ENCODE assay signal across 25 cellular contexts in genomic region chr6:118882314-118882905, GRCh38. TPM values are rescaled to one million over a fixed set of nuclear protein-coding genes. Genes with fewer than 3 reads are reported as not detected.
A peak's percentile ranks its signal among the peaks of the same experiment; 100 is the strongest.
DNase-seq lines count a peak whose midpoint lies in the region; ATAC-seq, FAIRE-seq and TF ChIP-seq lines count a peak whose summit lies in the region.
"Had no signal": no experiment of that assay in that cellular context is flagged by ENCODE, and none has a peak within 500 bp of the region (broad histone marks: within the 10 kb centered on the region; RNA-seq: fewer than 3 reads in every experiment).

No MANE protein-coding gene starts in this region.

- H3K4ac ChIP-seq in H1 (replicated peaks; ENCODE audit: insufficient read length, low read depth, low read length), result no peak overlapping the region

- H3K4me2 ChIP-seq in OCI-LY1 (ENCODE audit: low read length), result peak overlapping the region; percentile 67
- peak overlapping the region in 1 of 2 experiments; percentile 20; a peak in 1 of 4 replicates for H3K4me2 ChIP-seq in H1 (ENCODE audit: insufficient read depth in 1 of 2, low read depth in 2 of 2, low read length in 2 of 2)

- FAIRE-seq in D721Med (lab: Jason Lieb, UNC) (peak; percentile 63), H1 (lab: Jason Lieb, UNC) (no peak), small intestine (lab: Jason Lieb, UNC) (no peak)
- FAIRE-seq: endothelial cell of umbilical vein had no signal

- peak overlapping the region; percentile 75; the same call in 1 of the 2 replicates for H2BK12ac ChIP-seq in H1 (ENCODE audit: low read depth, low read length)

- POLR2A ChIA-PET in H1 (lab: Charles Lee; ENCODE audit: partially characterized antibody), result interaction anchor here (0.8 to 2.5 kb wide), 3 partner anchors 9 to 12 kb away, joined by 5 to 19 read pairs (median 8); partner anchors contain the start of gene ASF1A

- no peak overlapping the region for H2BK120ac ChIP-seq in H1 (replicated peaks; ENCODE audit: low read depth, low read length)

- H4K20me1 ChIP-seq in OCI-LY1 (ENCODE audit: insufficient read depth, low read length) (no peaks in the 10 kb centered on the region), H1 (replicated peaks in 1 of 2; ENCODE audit: control insufficient read depth in 1 of 2, insufficient read depth in 2 of 2, low read length in 2 of 2) (no peaks in the 10 kb centered on the region)

- no peaks in the 10 kb centered on the region for H3K23me2 ChIP-seq in H1 (ENCODE audit: low read depth, low read length)

- 76% methylated on average over 4 of the region's 4 CpGs; no CpG with 5 or more reads in 1 of the 2 experiments for WGBS in H1 (ENCODE audit: extremely low coverage in 1 of 2, insufficient coverage in 1 of 2, insufficient read length in 1 of 2, insufficient replicate concordance in 2 of 2, low coverage in 1 of 2, low lambda C conversion rate in 2 of 2, missing lambda C conversion rate in 1 of 2), 2 experiments
- WGBS in small intestine, 3 donors, result 91 to 96% (median 92%) methylated on average over 4 of the region's 4 CpGs
- 90 to 94% methylated on average over 4 of the region's 4 CpGs for WGBS in sigmoid colon, 2 donors

- H3K56ac ChIP-seq in H1 (replicated peaks; ENCODE audit: insufficient read length, low read depth, low read length), result no peak overlapping the region

- no peaks in the 10 kb centered on the region for H3K9me3 ChIP-seq in CD4-positive, CD25-positive, alpha-beta regulatory T cell (ENCODE audit: control insufficient read depth in 2 of 2, low read length in 2 of 2)
- no peaks in the 10 kb centered on the region for H3K9me3 ChIP-seq in OCI-LY1 (ENCODE audit: low read length)
- H3K9me3 ChIP-seq in H1 (ENCODE audit: insufficient read depth in 2 of 2, low read depth in 1 of 2, low read length in 1 of 2), result no peaks in the 10 kb centered on the region
- no peaks in the 10 kb centered on the region for H3K9me3 ChIP-seq in small intestine (ENCODE audit: control insufficient read depth, low read depth)
- H3K9me3 ChIP-seq in gastrocnemius medialis, result no peaks in the 10 kb centered on the region
- H3K9me3 ChIP-seq in sigmoid colon, result no peaks in the 10 kb centered on the region
- H3K9me3 ChIP-seq: left lung, psoas muscle, uterus had no signal

- no peaks in the 10 kb centered on the region for H3K27me3 Mint-ChIP-seq in CD4-positive, CD25-positive, alpha-beta regulatory T cell
- H3K27me3 Mint-ChIP-seq: stimulated activated naive CD8-positive, alpha-beta T cell treated with anti-CD3 and anti-CD28 coated beads, Interleukin-15, Interleukin-2, amounts not matched to agents 100 ng/mL and 50 ng/mL, for 24 hours had no signal

- no peak overlapping the region for H2AFZ ChIP-seq in OCI-LY1 (ENCODE audit: low read length)
- peak overlapping the region; percentile 37; the same call in 1 of the 2 replicates for H2AFZ ChIP-seq in H1 (ENCODE audit: low read length)

- no peak overlapping the region for H4K5ac ChIP-seq in H1 (ENCODE audit: insufficient read length, low read depth, low read length)

- TF ChIP-seq EP300 in H1 (IDR thresholded peaks at IDR 0.05; ENCODE audit: borderline replicate concordance in 1 of 2, low read depth in 2 of 2, low read length in 2 of 2) (no peak), sigmoid colon (IDR thresholded peaks at IDR 0.05) (no peak)

- peak overlapping the region; percentile 28 to 88 (median 57) for H3K27ac Mint-ChIP-seq in CD4-positive, CD25-positive, alpha-beta regulatory T cell
- H3K27ac Mint-ChIP-seq: activated T-helper 2 cell treated with anti-CD3 and anti-CD28 coated beads, Interferon-gamma antibody, Interleukin-2, Interleukin-4, amounts not matched to agents 10 μg/mL and 5 μg/mL and 100 μg/mL, durations not matched to agents 14 hours and 24 hours and 36 hours; stimulated activated naive CD8-positive, alpha-beta T cell treated with anti-CD3 and anti-CD28 coated beads, Interleukin-15, Interleukin-2, amounts not matched to agents 100 ng/mL and 50 ng/mL, for 24 hours; T-helper 2 cell treated with Interferon-gamma antibody and Interleukin-4, amounts not matched to agents 5 μg/mL and 100 μg/mL, for 36 hours had no signal

- TF ChIP-seq RAD21 in H1 (IDR thresholded peaks at IDR 0.05 in 1 of 2, conservative IDR thresholded peaks at IDR 0.05 in 1 of 2; ENCODE audit: low read depth in 2 of 2, low read length in 2 of 2), result no peak

- peak overlapping the region; percentile 26 for H3K4me3 ChIP-seq in CD4-positive, CD25-positive, alpha-beta regulatory T cell (ENCODE audit: low read depth, low read length)
- H3K4me3 ChIP-seq in OCI-LY1 (ENCODE audit: low read depth, low read length, poor library complexity, severe bottlenecking) (peak overlapping the region; percentile 27), H1 (ENCODE audit: extremely low read depth in 1 of 4, insufficient read depth in 2 of 4, low read depth in 3 of 4, low read length in 4 of 4) (no peak overlapping the region), small intestine (ENCODE audit: low read depth in 1 of 2, low read length in 2 of 2) (no peak overlapping the region), gastrocnemius medialis (no peak overlapping the region), sigmoid colon (no peak overlapping the region)
- H3K4me3 ChIP-seq: BLaER1 treated with 17β-estradiol and CSF1 and Interleukin-3, amounts not matched to agents 10 nM and 100 nM; left lung; psoas muscle; uterus had no signal

- peak overlapping the region; percentile 97; the same call in 1 of the 2 replicates for H2BK15ac ChIP-seq in H1 (ENCODE audit: low read length)

- TF ChIP-seq CTCF in D721Med (IDR thresholded peaks at IDR 0.05; ENCODE audit: insufficient read depth, missing control alignments), result no peak
- no peak for TF ChIP-seq CTCF in OCI-LY1 (IDR thresholded peaks at IDR 0.05; ENCODE audit: low read length)
- TF ChIP-seq CTCF in H1 (IDR thresholded peaks at IDR 0.05; ENCODE audit: control extremely low read depth in 1 of 3, insufficient read depth in 1 of 3, low read depth in 1 of 3, low read length in 3 of 3), result no peak
- TF ChIP-seq CTCF in gastrocnemius medialis (IDR thresholded peaks at IDR 0.05 in 4 of 5, conservative IDR thresholded peaks at IDR 0.05 in 1 of 5), result no peak
- no peak for TF ChIP-seq CTCF in sigmoid colon (IDR thresholded peaks at IDR 0.05)

- H3K4me1 ChIP-seq in CD4-positive, CD25-positive, alpha-beta regulatory T cell (ENCODE audit: control insufficient read depth, insufficient read depth, low read length, poor library complexity, severe bottlenecking), result peaks cover 54% of the 10 kb centered on the region
- H3K4me1 ChIP-seq in OCI-LY1 (ENCODE audit: insufficient read depth, low read length, severe bottlenecking) (peaks cover 65% of the 10 kb centered on the region), H1 (replicated peaks in 1 of 4; ENCODE audit: control insufficient read depth in 3 of 4, insufficient read depth in 4 of 4, low read length in 3 of 4) (peaks cover 0 to 6% (median 3%) of the 10 kb centered on the region in 4 experiments; a peak in 4 of 7 replicates), small intestine (ENCODE audit: control insufficient read depth in 2 of 2, insufficient read depth in 1 of 2, low read depth in 1 of 2, low read length in 1 of 2) (no peaks in the 10 kb centered on the region), gastrocnemius medialis (peaks cover 4 to 5% of the 10 kb centered on the region in 2 donors), sigmoid colon (no peaks in the 10 kb centered on the region)
- H3K4me1 ChIP-seq: psoas muscle, uterus had no signal

- H2BK20ac ChIP-seq in H1 (ENCODE audit: low read length), result peak overlapping the region; percentile 61

- H4K91ac ChIP-seq in H1 (replicated peaks; ENCODE audit: insufficient read length, low read length), result no peak overlapping the region

- in situ Hi-C loops in gastrocnemius medialis (cut with MboI; ENCODE audit: low sequenced_read_pairs in 4 of 4), result no loop called here

- peaks cover 1% of the 10 kb centered on the region for H3K36me3 ChIP-seq in CD4-positive, CD25-positive, alpha-beta regulatory T cell (ENCODE audit: control insufficient read depth, insufficient read depth, low read length)
- no peaks in the 10 kb centered on the region for H3K36me3 ChIP-seq in OCI-LY1 (ENCODE audit: insufficient read depth, low read length)
- no peaks in the 10 kb centered on the region; a peak in 1 of 8 replicates for H3K36me3 ChIP-seq in H1 (ENCODE audit: control insufficient read depth in 2 of 4, insufficient read depth in 4 of 4, low read length in 3 of 4)
- no peaks in the 10 kb centered on the region for H3K36me3 ChIP-seq in small intestine (ENCODE audit: control insufficient read depth in 2 of 2, insufficient read depth in 2 of 2, low read length in 2 of 2)
- H3K36me3 ChIP-seq in gastrocnemius medialis, result no peaks in the 10 kb centered on the region
- no peaks in the 10 kb centered on the region for H3K36me3 ChIP-seq in sigmoid colon
- H3K36me3 ChIP-seq: left lung, uterus had no signal

- H3K79me2 ChIP-seq in OCI-LY1 (ENCODE audit: insufficient read depth, low read length) (peaks cover 61% of the 10 kb centered on the region), H1 (ENCODE audit: control insufficient read depth in 1 of 2, insufficient read depth in 2 of 2, low read length in 2 of 2) (no peaks in the 10 kb centered on the region; a peak in 1 of 4 replicates)

- H3K18ac ChIP-seq in H1 (ENCODE audit: extremely low read depth, low read length), result peak overlapping the region; percentile 3; the same call in 1 of the 2 replicates

- H3F3A ChIP-seq in OCI-LY1 (ENCODE audit: insufficient read depth, low read length), result no peaks in the 10 kb centered on the region

- no peak for ATAC-seq in CD4-positive, CD25-positive, alpha-beta regulatory T cell (ENCODE audit: low read depth in 2 of 2)
- no peak for ATAC-seq in gastrocnemius medialis
- ATAC-seq: left lung, psoas muscle, SK-N-SH treated with all-trans-retinoic acid at 6 μM for 48 hours had no signal

- intact Hi-C loops in gastrocnemius medialis (cut with DNase I; ENCODE audit: low total_unique reads) (no loop called here), sigmoid colon (cut with DNase I) (no loop called here)

- peak overlapping the region in 3 of 4 donors; percentile 18 to 67 (median 20) for H3K4me3 Mint-ChIP-seq in CD4-positive, CD25-positive, alpha-beta regulatory T cell
- H3K4me3 Mint-ChIP-seq: stimulated activated naive CD8-positive, alpha-beta T cell treated with anti-CD3 and anti-CD28 coated beads, Interleukin-15, Interleukin-2, amounts not matched to agents 100 ng/mL and 50 ng/mL, for 24 hours; T-helper 2 cell treated with Interferon-gamma antibody and Interleukin-4, amounts not matched to agents 5 μg/mL and 100 μg/mL, for 36 hours had no signal

- H4K8ac ChIP-seq in H1 (ENCODE audit: extremely low read depth, insufficient read depth, low read length), result no peak overlapping the region

- H3K4me1 Mint-ChIP-seq in CD4-positive, CD25-positive, alpha-beta regulatory T cell, result peaks cover 65 to 83% (median 76%) of the 10 kb centered on the region in 4 donors

- H3K23ac ChIP-seq in H1 (ENCODE audit: insufficient read length), result no peak overlapping the region

- H3K27me3 ChIP-seq in CD4-positive, CD25-positive, alpha-beta regulatory T cell (ENCODE audit: control insufficient read depth, insufficient read depth, low read length), result no peaks in the 10 kb centered on the region
- H3K27me3 ChIP-seq in OCI-LY1 (ENCODE audit: insufficient read depth, low read length) (no peaks in the 10 kb centered on the region), H1 (replicated peaks in 1 of 4; ENCODE audit: control insufficient read depth in 3 of 4, extremely low read depth in 1 of 4, insufficient read depth in 3 of 4, low read length in 3 of 4) (no peaks in the 10 kb centered on the region), small intestine (ENCODE audit: control insufficient read depth in 2 of 2, insufficient read depth in 2 of 2, low read length in 2 of 2) (no peaks in the 10 kb centered on the region), gastrocnemius medialis (no peaks in the 10 kb centered on the region), sigmoid colon (no peaks in the 10 kb centered on the region)
- H3K27me3 ChIP-seq: BLaER1 treated with 17β-estradiol and CSF1 and Interleukin-3, amounts not matched to agents 10 nM and 100 nM; left lung; uterus had no signal

- H3K9ac ChIP-seq in OCI-LY1 (ENCODE audit: low read length) (peak overlapping the region; percentile 36; the same call in 1 of the 2 replicates), H1 (replicated peaks in 1 of 4; ENCODE audit: extremely low read depth in 1 of 4, low read depth in 3 of 4, low read length in 3 of 4) (no peak overlapping the region)
- H3K9ac ChIP-seq: BLaER1 treated with 17β-estradiol and CSF1 and Interleukin-3, amounts not matched to agents 10 nM and 100 nM had no signal

- no peaks in the 10 kb centered on the region; the same call in 1 of the 2 replicates for H3K79me1 ChIP-seq in H1 (ENCODE audit: low read depth, low read length)

- no peak for DNase-seq in CD4-positive, CD25-positive, alpha-beta regulatory T cell
- no peak for DNase-seq in D721Med (ENCODE audit: insufficient read length, low spot score)
- no peak for DNase-seq in H1 (ENCODE audit: low read depth in 1 of 2, low spot score in 2 of 2)
- DNase-seq in small intestine, result no peak
- no peak for DNase-seq in stimulated activated CD4-positive, alpha-beta T cell treated with anti-CD3 and anti-CD28 coated beads, Interleukin-4, amount 100 ng/mL, for 4 hours
- no peak for DNase-seq in gastrocnemius medialis
- DNase-seq in sigmoid colon, result no peak
- DNase-seq: activated CD4-positive, alpha-beta T cell treated with anti-CD3 and anti-CD28 coated beads, Interleukin-2, amount 50 U/mL, for 1 hour; EL; GOT3; hypothalamus; left lung; NCI-H446 treated with DMSO at 0.1 percent for 48 hours; nucleus accumbens; psoas muscle; stimulated activated CD4-positive, alpha-beta T cell treated with anti-CD3 and anti-CD28 coated beads, Interleukin-15, amount 100 ng/mL, for 24 hours; uterus had no signal

- H3K14ac ChIP-seq in H1 (ENCODE audit: insufficient read length), result no peak overlapping the region

- CTCF ChIA-PET in H1 (lab: Charles Lee; ENCODE audit: partially characterized antibody), result interaction anchor here (0.6 to 2.2 kb wide), 9 partner anchors 8 to 228 kb away, joined by 3 to 8 read pairs (median 4); no protein-coding TSS in a partner anchor

- 0 out of 2 replicates have a peak overlapping the region, but pooled peaks have one; percentile 16 for H2BK5ac ChIP-seq in H1 (ENCODE audit: low read depth, low read length)

- no peaks in the 10 kb centered on the region for H3K9me2 ChIP-seq in OCI-LY1 (ENCODE audit: low read depth, low read length)

- no peak overlapping the region; the same call in 1 of the 2 replicates for H2AK5ac ChIP-seq in H1 (ENCODE audit: low read depth, low read length)

- peaks cover 1% of the 10 kb centered on the region for H3K36me3 Mint-ChIP-seq in CD4-positive, CD25-positive, alpha-beta regulatory T cell

- no peak for TF ChIP-seq POLR2A in H1 (IDR thresholded peaks at IDR 0.05; ENCODE audit: control extremely low read depth in 1 of 2, low read depth in 2 of 2, low read length in 2 of 2)
- TF ChIP-seq POLR2A in gastrocnemius medialis (IDR thresholded peaks at IDR 0.05), result no peak
- TF ChIP-seq POLR2A in sigmoid colon (IDR thresholded peaks at IDR 0.05), result no peak

- H3K27ac ChIP-seq in CD4-positive, CD25-positive, alpha-beta regulatory T cell (ENCODE audit: insufficient read depth, low read length, poor library complexity, severe bottlenecking), result no peak overlapping the region
- H3K27ac ChIP-seq in OCI-LY1 (ENCODE audit: low read depth, low read length, poor library complexity, severe bottlenecking) (peak overlapping the region; percentile 80), H1 (ENCODE audit: low read depth, low read length) (no peak overlapping the region), small intestine (ENCODE audit: low read depth in 1 of 2, low read length in 1 of 2) (no peak overlapping the region), gastrocnemius medialis (no peak overlapping the region), sigmoid colon (no peak overlapping the region)
- H3K27ac ChIP-seq: BLaER1 treated with 17β-estradiol and CSF1 and Interleukin-3, amounts not matched to agents 10 nM and 100 nM; psoas muscle; uterus; VCaP had no signal

- peaks cover 0 to 4% (median 0%) of the 10 kb centered on the region in 7 donors for H3K9me3 Mint-ChIP-seq in CD4-positive, CD25-positive, alpha-beta regulatory T cell
- H3K9me3 Mint-ChIP-seq: stimulated activated naive CD8-positive, alpha-beta T cell treated with anti-CD3 and anti-CD28 coated beads, Interleukin-15, Interleukin-2, amounts not matched to agents 100 ng/mL and 50 ng/mL, for 24 hours had no signal

RNA-seq across cellular contexts. Expression of gene ASF1A, which starts 11.5 kb away (rescaled TPM):
- 30.2 TPM for total RNA-seq in CD4-positive, CD25-positive, alpha-beta regulatory T cell
- polyA plus RNA-seq in CD4-positive, CD25-positive, alpha-beta regulatory T cell, result 10 to 100 TPM; 69.7 to 81.8 (median 71.8) TPM
- total RNA-seq in H1 (2021; fragmentation: NEBNext Ultra II Directional; extraction: Animal tissue kit (Norgen Biotek cat#: 25700)), result 45.7 and 50.2 TPM in 2 replicates
- polyA plus RNA-seq in H1 (2011; rRNA removed) (9.8 and 11.4 TPM in 2 replicates), small intestine (10 to 100 TPM; 10.5 to 13.9 (median 12.7) TPM), sigmoid colon (10 to 100 TPM; 10.2 to 14.3 (median 11.6) TPM)
- 15.4 TPM for polyA plus RNA-seq in H1 (2011; cell fraction: cytosol; rRNA removed)
- 11.9 TPM for polyA plus RNA-seq in H1 (2011; cell fraction: nucleus; rRNA removed)
- 23.2 to 40.2 TPM (median 24.3 TPM) in 4 replicates for polyA plus RNA-seq in H1 (2012, experiment 1 of 2)
- polyA plus RNA-seq in H1 (2012, experiment 2 of 2), result 4.7 TPM
- 23.5 TPM for polyA plus RNA-seq in H1 (2013, experiment 1 of 2)
- 23.3 TPM for polyA plus RNA-seq in H1 (2013, experiment 2 of 2)
- 9.3 and 9.6 TPM in 2 replicates for polyA minus RNA-seq in H1 (2011; rRNA and poly(A)+ RNA removed)
- 13.9 TPM for polyA minus RNA-seq in H1 (2011; cell fraction: cytosol; rRNA and poly(A)+ RNA removed)
- 20.0 TPM for polyA minus RNA-seq in H1 (2011; cell fraction: nucleus; rRNA and poly(A)+ RNA removed)
- total RNA-seq in gastrocnemius medialis (10 to 100 TPM in 3 of 4 donors, 1 to 10 TPM in 1; 9.7 to 13.9 (median 11.0) TPM), sigmoid colon (10 to 100 TPM; 10.2 to 17.1 (median 14.1) TPM)

RNA-seq across cellular contexts. Expression of gene MCM9, which starts 52.5 kb away (rescaled TPM):
- total RNA-seq in CD4-positive, CD25-positive, alpha-beta regulatory T cell, result 57.3 TPM
- polyA plus RNA-seq in CD4-positive, CD25-positive, alpha-beta regulatory T cell, result 10 to 100 TPM; 18.5 to 24.2 (median 20.5) TPM
- total RNA-seq in H1 (2021; fragmentation: NEBNext Ultra II Directional; extraction: Animal tissue kit (Norgen Biotek cat#: 25700)), result 11.4 and 13.0 TPM in 2 replicates
- polyA plus RNA-seq in H1 (2011; rRNA removed) (3.2 and 3.7 TPM in 2 replicates), small intestine (1 to 10 TPM; 3.1 to 5.3 (median 3.5) TPM), sigmoid colon (1 to 10 TPM; 1.8 to 6.6 (median 6.2) TPM)
- polyA plus RNA-seq in H1 (2011; cell fraction: cytosol; rRNA removed), result 6.3 TPM
- 6.6 TPM for polyA plus RNA-seq in H1 (2011; cell fraction: nucleus; rRNA removed)
- polyA plus RNA-seq in H1 (2012, experiment 1 of 2), result 9.3 to 15.0 TPM (median 12.0 TPM) in 4 replicates
- polyA plus RNA-seq in H1 (2012, experiment 2 of 2), result 0.68 TPM
- 5.9 TPM for polyA plus RNA-seq in H1 (2013, experiment 1 of 2)
- 5.2 TPM for polyA plus RNA-seq in H1 (2013, experiment 2 of 2)
- 11.4 and 19.5 TPM in 2 replicates for polyA minus RNA-seq in H1 (2011; rRNA and poly(A)+ RNA removed)
- polyA minus RNA-seq in H1 (2011; cell fraction: cytosol; rRNA and poly(A)+ RNA removed), result 9.8 TPM
- polyA minus RNA-seq in H1 (2011; cell fraction: nucleus; rRNA and poly(A)+ RNA removed), result 31.5 TPM
- total RNA-seq in gastrocnemius medialis (1 to 10 TPM; 3.5 to 6.9 (median 5.0) TPM), sigmoid colon (10 to 100 TPM; 10.2 to 16.1 (median 13.2) TPM)

Comparison
In these comparisons a context has a peak if more than half of its experiments do, and no peak if none do; other contexts are left out.
1. H3K4me3 ChIP-seq: peak in CD4-positive, CD25-positive, alpha-beta regulatory T cell (single experiment) and OCI-LY1 (single experiment); none in H1 (0 of 4), small intestine (0 of 2), gastrocnemius medialis (0 of 4) and sigmoid colon (0 of 4).